ENCODE assay signal across 13 cellular contexts in genomic region chr1:25727026-25727818, GRCh38.
DNase-seq lines count a peak whose midpoint lies in the region; ATAC-seq and TF ChIP-seq lines count a peak whose summit lies in the region.
"Had no signal": no experiment of that assay in that cellular context is flagged by ENCODE, and none has a peak within 500 bp of the region (broad histone marks: within the 10 kb centered on the region; RNA-seq: fewer than 3 reads in every experiment).

No MANE protein-coding gene starts in this region.

- H3K9me2 ChIP-seq in GM23338 (ENCODE audit: insufficient read depth) = no peaks in the 10 kb centered on the region; the same call in 1 of the 2 replicates

- peaks cover 3% of the 10 kb centered on the region; the same call in 1 of the 3 replicates for H3K9me3 Mint-ChIP-seq in GM23338
- H3K9me3 Mint-ChIP-seq: activated T-cell treated with anti-CD3 and anti-CD28 coated beads, Interleukin-2, amount 50 U/mL, for 72 hours; natural killer cell treated with Interleukin-12 subunit alpha and Interleukin-12 subunit beta and Interleukin-15 and Interleukin-18, amount 100 ng/mL, for 72 hours had no signal

- DNase-seq in GM23338 (ENCODE audit: low spot score) (no peak), colonic mucosa (no peak), left colon (no peak), H4 (ENCODE audit: low spot score) (no peak), mucosa of gallbladder (ENCODE audit: low spot score) (no peak)
- DNase-seq: activated CD4-positive, alpha-beta T cell treated with anti-CD3 and anti-CD28 coated beads for 48 hours; activated T-cell treated with anti-CD3 and anti-CD28 coated beads, Interleukin-2, amount 50 U/mL, for 72 hours; Kasumi-1 had no signal

- peaks cover 36% of the 10 kb centered on the region for H3K4me1 Mint-ChIP-seq in GM23338

- H3K27me3 ChIP-seq in GM23338 (ENCODE audit: insufficient read depth) = no peaks in the 10 kb centered on the region
- no peaks in the 10 kb centered on the region for H3K27me3 ChIP-seq in colonic mucosa
- H3K27me3 ChIP-seq in rectal smooth muscle tissue (ENCODE audit: control insufficient read depth, insufficient read depth, low read length) = no peaks in the 10 kb centered on the region

- H3K9ac ChIP-seq in colonic mucosa (ENCODE audit: low read depth in 2 of 2, low read length in 2 of 2) (peak overlapping the region in 1 of 2 donors; percentile 56), rectal smooth muscle tissue (ENCODE audit: low read length) (no peak overlapping the region)

- H3K27me3 Mint-ChIP-seq in GM23338 (ENCODE audit: insufficient read depth, low read depth, poor library complexity) = peaks cover 8% of the 10 kb centered on the region

- H3K4me3 Mint-ChIP-seq in GM23338 = peak overlapping the region; percentile 31; the same call in 1 of the 3 replicates
- H3K4me3 Mint-ChIP-seq: activated T-cell treated with anti-CD3 and anti-CD28 coated beads, Interleukin-2, amount 50 U/mL, for 72 hours; natural killer cell treated with Interleukin-12 subunit alpha and Interleukin-12 subunit beta and Interleukin-15 and Interleukin-18, amount 100 ng/mL, for 72 hours had no signal

- no peaks in the 10 kb centered on the region for H3K36me3 Mint-ChIP-seq in GM23338 (ENCODE audit: low read depth)
- H3K36me3 Mint-ChIP-seq: natural killer cell treated with Interleukin-12 subunit alpha and Interleukin-12 subunit beta and Interleukin-15 and Interleukin-18, amount 100 ng/mL, for 72 hours had no signal

- no peak overlapping the region for H3K27ac ChIP-seq in GM23338 (ENCODE audit: low read depth)
- H3K27ac ChIP-seq in colonic mucosa = peak overlapping the region; percentile 28
- H3K27ac ChIP-seq in rectal smooth muscle tissue (ENCODE audit: low read depth, low read length) = peak overlapping the region; percentile 53

- intact Hi-C loops in colonic mucosa (cut with DNase I) (no loop called here), left colon (cut with DNase I, micrococcal nuclease) (no loop called here)

- H3F3A ChIP-seq in GM23338 (replicated peaks; ENCODE audit: low read depth) = no peaks in the 10 kb centered on the region

- no peak overlapping the region for H3K4me2 ChIP-seq in GM23338

- H3K36me3 ChIP-seq in GM23338 (ENCODE audit: insufficient read depth) (no peaks in the 10 kb centered on the region), colonic mucosa (no peaks in the 10 kb centered on the region), rectal smooth muscle tissue (ENCODE audit: control insufficient read depth, insufficient read depth, low read length) (no peaks in the 10 kb centered on the region)

- no peaks in the 10 kb centered on the region; the same call in 1 of the 2 replicates for H3K79me2 ChIP-seq in GM23338 (replicated peaks; ENCODE audit: insufficient read depth)

- H3K4me1 ChIP-seq in GM23338 (ENCODE audit: insufficient read depth) (peaks cover 10% of the 10 kb centered on the region), colonic mucosa (peaks cover 5% of the 10 kb centered on the region), rectal smooth muscle tissue (ENCODE audit: control insufficient read depth, insufficient read depth, low read length) (peaks cover 15% of the 10 kb centered on the region)

- no peaks in the 10 kb centered on the region for H3K9me3 ChIP-seq in colonic mucosa

- H4K20me1 ChIP-seq in GM23338 (replicated peaks; ENCODE audit: insufficient read depth) = no peaks in the 10 kb centered on the region

- H2AFZ ChIP-seq in GM23338 = no peak overlapping the region

- H3K27ac Mint-ChIP-seq in GM23338 = no peak overlapping the region
- H3K27ac Mint-ChIP-seq: activated T-cell treated with anti-CD3 and anti-CD28 coated beads, Interleukin-2, amount 50 U/mL, for 72 hours; natural killer cell treated with Interleukin-12 subunit alpha and Interleukin-12 subunit beta and Interleukin-15 and Interleukin-18, amount 100 ng/mL, for 72 hours had no signal

- H3K4me3 ChIP-seq in GM23338 (no peak overlapping the region), colonic mucosa (no peak overlapping the region), rectal smooth muscle tissue (ENCODE audit: low read length) (no peak overlapping the region)

- ATAC-seq in GM23338 (no peak), left colon (peak; percentile 90), HG02852 (IDR thresholded peaks at IDR 0.05; ENCODE audit: unreplicated experiment) (no peak), HG03039 (IDR thresholded peaks at IDR 0.05; ENCODE audit: unreplicated experiment) (no peak)
- ATAC-seq: activated T-cell treated with anti-CD3 and anti-CD28 coated beads, Interleukin-2, amount 50 U/mL, for 72 hours; esophagus mucosa; natural killer cell treated with Interleukin-12 subunit alpha and Interleukin-12 subunit beta and Interleukin-15 and Interleukin-18, amount 100 ng/mL, for 72 hours had no signal

- no peak for TF ChIP-seq CTCF in GM23338 (conservative IDR thresholded peaks at IDR 0.05; ENCODE audit: low read depth in 2 of 2)
- TF ChIP-seq CTCF in colonic mucosa (IDR thresholded peaks at IDR 0.05) = no peak

TF ChIP-seq in GM23338, 12 proteins besides CTCF, POLR2A, EP300 and RAD21:
- TF ChIP-seq ZNF114 (CRISPR knock-in tag; IDR thresholded peaks at IDR 0.05) = no peak
